16 cellular contexts compared by ENCODE assay signal in genomic region chr6:154888426-154888825, GRCh38.
DNase-seq lines count a peak whose midpoint lies in the region; ATAC-seq and TF ChIP-seq lines count a peak whose summit lies in the region.
"Had no signal": no experiment of that assay in that cellular context is flagged by ENCODE, and none has a peak within 500 bp of the region (broad histone marks: within the 10 kb centered on the region; RNA-seq: fewer than 3 reads in every experiment).

No MANE protein-coding gene starts in this region.

- no peak overlapping the region for H3K9ac ChIP-seq in neural progenitor cell

- H3K4me1 Mint-ChIP-seq in activated T-helper 17 cell treated with anti-CD3 and anti-CD28 coated beads, Interleukin-2, amount 50 U/mL, for 72 hours: peaks cover 6% of the 10 kb centered on the region
- peaks cover 15% of the 10 kb centered on the region for H3K4me1 Mint-ChIP-seq in neural progenitor cell
- H3K4me1 Mint-ChIP-seq in activated T-cell treated with anti-CD3 and anti-CD28 coated beads, Interleukin-2, amount 50 U/mL, for 24 hours (ENCODE audit: low read depth): peaks cover 7% of the 10 kb centered on the region
- H3K4me1 Mint-ChIP-seq: B cell had no signal

- no peaks in the 10 kb centered on the region for H3K27me3 Mint-ChIP-seq in activated T-helper 17 cell treated with anti-CD3 and anti-CD28 coated beads, Interleukin-2, amount 50 U/mL, for 72 hours
- peaks cover 3% of the 10 kb centered on the region for H3K27me3 Mint-ChIP-seq in neural progenitor cell (ENCODE audit: insufficient read depth, low read depth)
- H3K27me3 Mint-ChIP-seq in activated T-cell treated with anti-CD3 and anti-CD28 coated beads, Interleukin-2, amount 50 U/mL, for 24 hours: no peaks in the 10 kb centered on the region
- H3K27me3 Mint-ChIP-seq: B cell; CD4-positive, alpha-beta T cell had no signal

- H3K4me3 Mint-ChIP-seq in activated T-helper 17 cell treated with anti-CD3 and anti-CD28 coated beads, Interleukin-2, amount 50 U/mL, for 72 hours: no peak overlapping the region
- no peak overlapping the region for H3K4me3 Mint-ChIP-seq in neural progenitor cell
- H3K4me3 Mint-ChIP-seq in activated T-cell treated with anti-CD3 and anti-CD28 coated beads, Interleukin-2, amount 50 U/mL, for 24 hours: no peak overlapping the region
- H3K4me3 Mint-ChIP-seq: B cell; CD4-positive, alpha-beta T cell had no signal

- H3K27ac ChIP-seq in neural progenitor cell: no peak overlapping the region
- H3K27ac ChIP-seq: SJSA1 had no signal

- no peak overlapping the region for H2AFZ ChIP-seq in neural progenitor cell (replicated peaks)

- no peaks in the 10 kb centered on the region for H3K27me3 ChIP-seq in neural progenitor cell
- H3K27me3 ChIP-seq: SJSA1 had no signal

- DNase-seq in fibroblast of gingiva (ENCODE audit: low read depth) (peak; percentile 31), neural progenitor cell (ENCODE audit: low spot score) (peak; percentile 34), anterior cingulate cortex (lab: John Stamatoyannopoulos, UW) (no peak)
- DNase-seq in activated T-cell treated with anti-CD3 and anti-CD28 coated beads, Interleukin-2, amount 50 U/mL, for 24 hours: no peak
- no peak for DNase-seq in activated effector memory CD4-positive, alpha-beta T cell treated with Interleukin-2 at 50 U/mL for 16 hours
- DNase-seq: CD4-positive, alpha-beta T cell; H7; MV-4-11; NCI-H1417; NCI-H2029; NCI-H2171; NCI-H774 had no signal

- peaks cover 7% of the 10 kb centered on the region for H3F3A ChIP-seq in neural progenitor cell (ENCODE audit: low read depth)

- H3K4me3 ChIP-seq in neural progenitor cell: no peak overlapping the region
- H3K4me3 ChIP-seq: SJSA1 had no signal

- peak overlapping the region; percentile 5 for H3K4me2 ChIP-seq in neural progenitor cell

- H3K36me3 Mint-ChIP-seq in activated T-helper 17 cell treated with anti-CD3 and anti-CD28 coated beads, Interleukin-2, amount 50 U/mL, for 72 hours (ENCODE audit: low read depth): peaks cover 4% of the 10 kb centered on the region
- peaks cover 28% of the 10 kb centered on the region for H3K36me3 Mint-ChIP-seq in neural progenitor cell
- H3K36me3 Mint-ChIP-seq in activated T-cell treated with anti-CD3 and anti-CD28 coated beads, Interleukin-2, amount 50 U/mL, for 24 hours (ENCODE audit: low read depth): peaks cover 15% of the 10 kb centered on the region

- H4K20me1 ChIP-seq in neural progenitor cell (ENCODE audit: low read depth): no peaks in the 10 kb centered on the region

- peak overlapping the region; percentile 14 for H3K27ac Mint-ChIP-seq in activated T-helper 17 cell treated with anti-CD3 and anti-CD28 coated beads, Interleukin-2, amount 50 U/mL, for 72 hours
- H3K27ac Mint-ChIP-seq in neural progenitor cell: peak overlapping the region; percentile 17
- H3K27ac Mint-ChIP-seq in activated T-cell treated with anti-CD3 and anti-CD28 coated beads, Interleukin-2, amount 50 U/mL, for 24 hours: no peak overlapping the region
- H3K27ac Mint-ChIP-seq: B cell; CD4-positive, alpha-beta T cell had no signal

- no peaks in the 10 kb centered on the region for H3K9me3 Mint-ChIP-seq in activated T-helper 17 cell treated with anti-CD3 and anti-CD28 coated beads, Interleukin-2, amount 50 U/mL, for 72 hours
- peaks cover 4% of the 10 kb centered on the region for H3K9me3 Mint-ChIP-seq in neural progenitor cell
- H3K9me3 Mint-ChIP-seq in activated T-cell treated with anti-CD3 and anti-CD28 coated beads, Interleukin-2, amount 50 U/mL, for 24 hours: no peaks in the 10 kb centered on the region
- H3K9me3 Mint-ChIP-seq: CD4-positive, alpha-beta T cell had no signal

- no peaks in the 10 kb centered on the region for H3K9me3 ChIP-seq in neural progenitor cell (ENCODE audit: low read depth)
- H3K9me3 ChIP-seq: SJSA1 had no signal

- H3K4me1 ChIP-seq in neural progenitor cell: peaks cover 22% of the 10 kb centered on the region

- ATAC-seq in activated T-helper 17 cell treated with anti-CD3 and anti-CD28 coated beads, Interleukin-2, amount 50 U/mL, for 72 hours (replicated peaks): no peak
- ATAC-seq in GM21786 (IDR thresholded peaks at IDR 0.05; ENCODE audit: unreplicated experiment): no peak

- H3K36me3 ChIP-seq in neural progenitor cell: peaks cover 9% of the 10 kb centered on the region
- H3K36me3 ChIP-seq: SJSA1 had no signal

- H3K79me2 ChIP-seq in neural progenitor cell (ENCODE audit: low read depth): no peaks in the 10 kb centered on the region

- no peak for TF ChIP-seq CTCF in neural progenitor cell (IDR thresholded peaks at IDR 0.05)

Comparison
In these comparisons a context has a peak if more than half of its experiments do, and no peak if none do; other contexts are left out.
1. DNase-seq: peak in fibroblast of gingiva (single experiment) and neural progenitor cell (single experiment); none in activated T-cell treated with anti-CD3 and anti-CD28 coated beads, Interleukin-2, amount 50 U/mL, for 24 hours (single experiment), activated effector memory CD4-positive, alpha-beta T cell treated with Interleukin-2 at 50 U/mL for 16 hours (single experiment) and anterior cingulate cortex (0 of 58).